ENCODE assay signal across 8 cellular contexts in genomic region chr5:108380531-108381021, GRCh38.
DNase-seq lines count a peak whose midpoint lies in the region; ATAC-seq, FAIRE-seq and TF ChIP-seq lines count a peak whose summit lies in the region.

No MANE protein-coding gene starts in this region.

- H3K27ac ChIP-seq in parathyroid adenoma, result peak overlapping the region; percentile 98

- H3K36me3 ChIP-seq in parathyroid adenoma (ENCODE audit: control insufficient read depth, insufficient read depth, low read length), result no peaks in the 10 kb centered on the region

- no peaks in the 10 kb centered on the region for H3K9me3 ChIP-seq in parathyroid adenoma (ENCODE audit: control insufficient read depth, low read length)

- in situ Hi-C loops in ACHN (cut with HindIII; ENCODE audit: low pct_ligation_motif_present, low pct_unique_long_range_greater_than_20kb, low sequenced_read_pairs), result no loop called here

- H3K79me2 ChIP-seq in parathyroid adenoma, result peaks cover 3% of the 10 kb centered on the region

- peak overlapping the region; percentile 87 for H3K4me3 ChIP-seq in parathyroid adenoma (ENCODE audit: low read depth, low read length)

- H3K4me2 ChIP-seq in parathyroid adenoma (ENCODE audit: low read length), result peak overlapping the region; percentile 59

- ATAC-seq in GM18511 (IDR thresholded peaks at IDR 0.05; ENCODE audit: unreplicated experiment) (peak; percentile 30), HG02973 (IDR thresholded peaks at IDR 0.05; ENCODE audit: unreplicated experiment) (peak; percentile 27)

- no peak for FAIRE-seq in urothelium cell line (lab: Jason Lieb, UNC)

- H3K9ac ChIP-seq in parathyroid adenoma, result peak overlapping the region; percentile 46

- peak; percentile 43 for DNase-seq in ACHN
- DNase-seq in OCI-M1 (lab: John Stamatoyannopoulos, UW), result peak; percentile 60
- DNase-seq in activated gamma-delta T cell treated with Interleukin-2 at 50 U/mL for 16 hours, result peak; percentile 47
- DNase-seq in glomerular visceral epithelial cell (ENCODE audit: extremely low spot score), result peak; percentile 54
- DNase-seq in urothelium cell line (ENCODE audit: low spot score), result peak; percentile 61

- no peaks in the 10 kb centered on the region for H3K27me3 ChIP-seq in parathyroid adenoma (ENCODE audit: control insufficient read depth, insufficient read depth, low read length)

- no peak for TF ChIP-seq CTCF in parathyroid adenoma (IDR thresholded peaks at IDR 0.05)

- H2AFZ ChIP-seq in parathyroid adenoma, result peak overlapping the region; percentile 94

- peaks cover 10% of the 10 kb centered on the region for H3K4me1 ChIP-seq in parathyroid adenoma

Comparison
In these comparisons a context has a peak if more than half of its experiments do, and no peak if none do; other contexts are left out.
1. Peak in every context shown above with its lines: DNase-seq, ATAC-seq, H3K4me3 ChIP-seq and H3K27ac ChIP-seq.